17 cellular contexts compared by ENCODE assay signal in the genomic region with DNA sequence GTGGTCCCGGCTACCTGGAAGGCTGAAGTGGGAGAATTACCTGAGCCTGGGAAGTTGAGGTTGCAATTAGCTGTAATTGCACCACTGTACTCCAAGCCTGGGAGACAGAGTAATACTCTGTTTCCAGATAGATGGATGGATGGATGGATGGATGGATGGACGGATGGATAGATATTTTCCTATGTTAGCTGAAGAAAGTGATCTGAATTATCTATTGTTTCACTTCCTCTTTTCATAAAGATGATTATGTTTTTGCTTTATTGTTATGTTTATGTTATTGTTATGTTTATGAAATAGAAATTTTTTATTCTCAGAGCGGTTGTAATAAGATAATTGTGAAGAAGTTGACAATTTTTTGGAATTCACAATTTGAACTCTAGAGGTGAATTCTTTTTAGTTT.
"Had no signal": no experiment of that assay in that cellular context is flagged by ENCODE, and none has a peak within 500 bp of the region (broad histone marks: within the 10 kb centered on the region; RNA-seq: fewer than 3 reads in every experiment).

No MANE protein-coding gene starts in this region.

- H3K4me2 ChIP-seq: hepatocyte had no signal

- H3K79me2 ChIP-seq: hepatocyte had no signal

- H3K27ac ChIP-seq: adrenal gland, hepatocyte, left lung, psoas muscle, thoracic aorta had no signal

- FAIRE-seq: keratinocyte had no signal

- H3K4me3 Mint-ChIP-seq: activated T-helper 1 cell treated with anti-CD3 and anti-CD28 coated beads, Interleukin-12 subunit alpha, Interleukin-12 subunit beta, Interleukin-2, Interleukin-4 antibody, amounts not matched to agents 30 ng/mL and 10 ng/mL and 1 ng/mL, durations not matched to agents 14 hours and 24 hours and 36 hours; natural killer cell treated with Interleukin-12 subunit alpha and Interleukin-12 subunit beta and Interleukin-15 and Interleukin-18, amount 100 ng/mL, for 72 hours; T-helper 2 cell treated with Interferon-gamma antibody and Interleukin-4, amounts not matched to agents 5 μg/mL and 100 μg/mL, for 36 hours had no signal

- H3K9me3 ChIP-seq: adrenal gland, left lung, psoas muscle, thoracic aorta had no signal

- H3K4me1 ChIP-seq: adrenal gland, psoas muscle had no signal

- H3K27ac Mint-ChIP-seq: activated T-helper 1 cell treated with anti-CD3 and anti-CD28 coated beads, Interleukin-12 subunit alpha, Interleukin-12 subunit beta, Interleukin-2, Interleukin-4 antibody, amounts not matched to agents 30 ng/mL and 10 ng/mL and 1 ng/mL, durations not matched to agents 14 hours and 24 hours and 36 hours; T-helper 2 cell treated with Interferon-gamma antibody and Interleukin-4, amounts not matched to agents 5 μg/mL and 100 μg/mL, for 36 hours had no signal

- ATAC-seq: esophagus mucosa; left lung; natural killer cell treated with Interleukin-12 subunit alpha and Interleukin-12 subunit beta and Interleukin-15 and Interleukin-18, amount 100 ng/mL, for 72 hours; psoas muscle had no signal

- H3K27me3 Mint-ChIP-seq: natural killer cell treated with Interleukin-12 subunit alpha and Interleukin-12 subunit beta and Interleukin-15 and Interleukin-18, amount 100 ng/mL, for 72 hours had no signal

- H2AFZ ChIP-seq: hepatocyte had no signal

- DNase-seq: activated CD4-positive, alpha-beta T cell treated with anti-CD3 and anti-CD28 coated beads, Interleukin-2, amount 50 U/mL, for 1 hour; activated CD4-positive, CD25-positive, alpha-beta regulatory T cell; activated naive CD4-positive, alpha-beta T cell; adrenal gland; left lung; occipital lobe; psoas muscle; stimulated activated CD4-positive, alpha-beta T cell treated with anti-CD3 and anti-CD28 coated beads, Interleukin-12 subunit alpha, Interleukin-12 subunit beta, amount 100 ng/mL, for 4 hours; stimulated activated CD4-positive, alpha-beta T cell treated with anti-CD3 and anti-CD28 coated beads, Interleukin-2, amount 100 ng/mL, for 24 hours; SW 1271 had no signal

- H3K4me3 ChIP-seq: adrenal gland, hepatocyte, left lung, psoas muscle, thoracic aorta had no signal

- H3K27me3 ChIP-seq: adrenal gland, hepatocyte, left lung had no signal
